In genomic region chr6:42123379-42124103, GRCh38 we compare ENCODE assay signal across 20 cellular contexts. TPM values are rescaled to one million over a fixed set of nuclear protein-coding genes. Genes with fewer than 3 reads are reported as not detected.
DNase-seq lines count a peak whose midpoint lies in the region; ATAC-seq, FAIRE-seq and TF ChIP-seq lines count a peak whose summit lies in the region.
"Had no signal": no experiment of that assay in that cellular context is flagged by ENCODE, and none has a peak within 500 bp of the region (broad histone marks: within the 10 kb centered on the region; RNA-seq: fewer than 3 reads in every experiment).

No MANE protein-coding gene starts in this region.

- H3K56ac ChIP-seq in H1 (replicated peaks; ENCODE audit: insufficient read length, low read depth, low read length), result no peak overlapping the region

- H3K9me3 ChIP-seq in H1 (ENCODE audit: insufficient read depth in 2 of 2, low read depth in 1 of 2, low read length in 1 of 2) (no peaks in the 10 kb centered on the region), suprapubic skin (no peaks in the 10 kb centered on the region)
- H3K9me3 ChIP-seq: sigmoid colon had no signal

- no peak for TF ChIP-seq POLR2A in H1 (IDR thresholded peaks at IDR 0.05; ENCODE audit: control extremely low read depth in 1 of 2, low read depth in 2 of 2, low read length in 2 of 2)
- no peak for TF ChIP-seq POLR2A in suprapubic skin (IDR thresholded peaks at IDR 0.05)

- TF ChIP-seq CTCF in RWPE1 (conservative IDR thresholded peaks at IDR 0.05; ENCODE audit: low read depth), result no peak
- no peak for TF ChIP-seq CTCF in H1 (IDR thresholded peaks at IDR 0.05; ENCODE audit: control extremely low read depth in 1 of 3, insufficient read depth in 1 of 3, low read depth in 1 of 3, low read length in 3 of 3)
- TF ChIP-seq CTCF in mesothelial cell of epicardium (IDR thresholded peaks at IDR 0.05; ENCODE audit: unreplicated experiment), result no peak
- no peak for TF ChIP-seq CTCF in suprapubic skin (IDR thresholded peaks at IDR 0.05)

- H3K4me1 Mint-ChIP-seq in mesothelial cell of epicardium, result peaks cover 4% of the 10 kb centered on the region

- peaks cover 10% of the 10 kb centered on the region for H3K36me3 Mint-ChIP-seq in mesothelial cell of epicardium

- peaks cover 2 to 19% of the 10 kb centered on the region in 2 experiments for H4K20me1 ChIP-seq in H1 (replicated peaks in 1 of 2; ENCODE audit: control insufficient read depth in 1 of 2, insufficient read depth in 2 of 2, low read length in 2 of 2)

- H3K27me3 ChIP-seq in H1 (replicated peaks in 1 of 4; ENCODE audit: control insufficient read depth in 3 of 4, extremely low read depth in 1 of 4, insufficient read depth in 3 of 4, low read length in 3 of 4) (no peaks in the 10 kb centered on the region), suprapubic skin (no peaks in the 10 kb centered on the region)
- H3K27me3 ChIP-seq: sigmoid colon had no signal

- no peaks in the 10 kb centered on the region; the same call in 1 of the 2 replicates for H3K23me2 ChIP-seq in H1 (ENCODE audit: low read depth, low read length)

- H3K36me3 ChIP-seq in H1 (ENCODE audit: control insufficient read depth in 2 of 4, insufficient read depth in 4 of 4, low read length in 3 of 4) (peaks cover 18 to 51% (median 25%) of the 10 kb centered on the region in 4 experiments), suprapubic skin (peaks cover 28% of the 10 kb centered on the region)
- H3K36me3 ChIP-seq: sigmoid colon had no signal

- DNase-seq in RWPE1 (ENCODE audit: low spot score) (no peak), H1 (ENCODE audit: low read depth in 1 of 2, low spot score in 2 of 2) (no peak), mesothelial cell of epicardium (ENCODE audit: low spot score in 2 of 2, unreplicated experiment in 2 of 2) (no peak), suprapubic skin (ENCODE audit: low spot score in 2 of 2) (no peak), NCI-H1930 (lab: John Stamatoyannopoulos, UW) (no peak), NOMO-1 treated with DMSO at 0.1 percent for 48 hours (lab: John Stamatoyannopoulos, UW; ENCODE audit: unreplicated experiment) (no peak)
- no peak for DNase-seq in activated CD4-positive, alpha-beta T cell treated with anti-CD3 and anti-CD28 coated beads for 1 hour
- DNase-seq: activated CD4-positive, alpha-beta T cell treated with anti-CD3 and anti-CD28 coated beads for 48 hours; activated CD8-positive, alpha-beta memory T cell treated with anti-CD3 and anti-CD28 coated beads, Interleukin-2, amount 50 U/mL, for 4 hours; anterior cingulate cortex; NCI-H1436 treated with DMSO at 0.1 percent for 48 hours; nucleus accumbens; sigmoid colon; stimulated activated CD4-positive, alpha-beta T cell treated with anti-CD3 and anti-CD28 coated beads, Interleukin-2, amount 100 ng/mL, for 24 hours had no signal

- CTCF ChIA-PET in RWPE1 (lab: Yijun Ruan, JAX), result interaction anchor here (0.5 kb wide), 1 partner anchor 15 kb away, joined by 4 read pairs; no protein-coding TSS in a partner anchor
- CTCF ChIA-PET in H1 (lab: Charles Lee; ENCODE audit: partially characterized antibody), result interaction anchor here (0.7 to 2.6 kb wide), 10 partner anchors 12 to 43 kb away, joined by 3 to 9 read pairs (median 4); no protein-coding TSS in a partner anchor

- H2AK5ac ChIP-seq in H1 (ENCODE audit: low read depth, low read length), result no peak overlapping the region

- H4K5ac ChIP-seq in H1 (ENCODE audit: insufficient read length, low read depth, low read length), result no peak overlapping the region

- no peaks in the 10 kb centered on the region for H3K9me3 Mint-ChIP-seq in mesothelial cell of epicardium

- TF ChIP-seq EP300 in H1 (IDR thresholded peaks at IDR 0.05; ENCODE audit: borderline replicate concordance in 1 of 2, low read depth in 2 of 2, low read length in 2 of 2) (no peak), suprapubic skin (IDR thresholded peaks at IDR 0.05) (no peak)

- H3K27ac Mint-ChIP-seq in mesothelial cell of epicardium, result peak overlapping the region; percentile 47

- no peaks in the 10 kb centered on the region; a peak in 1 of 7 replicates for H3K4me1 ChIP-seq in H1 (replicated peaks in 1 of 4; ENCODE audit: control insufficient read depth in 3 of 4, insufficient read depth in 4 of 4, low read length in 3 of 4)
- peaks cover 58% of the 10 kb centered on the region for H3K4me1 ChIP-seq in suprapubic skin

- H2BK5ac ChIP-seq in H1 (ENCODE audit: low read depth, low read length), result peak overlapping the region; percentile 24; the same call in 1 of the 2 replicates

- H4K91ac ChIP-seq in H1 (replicated peaks; ENCODE audit: insufficient read length, low read length), result no peak overlapping the region

- no peak overlapping the region for H4K8ac ChIP-seq in H1 (ENCODE audit: extremely low read depth, insufficient read depth, low read length)

- no peak overlapping the region for H3K4me3 Mint-ChIP-seq in mesothelial cell of epicardium

- peaks cover 0 to 7% of the 10 kb centered on the region in 2 experiments; a peak in 1 of 4 replicates for H3K79me2 ChIP-seq in H1 (ENCODE audit: control insufficient read depth in 1 of 2, insufficient read depth in 2 of 2, low read length in 2 of 2)

- H3K4me2 ChIP-seq in H1 (ENCODE audit: insufficient read depth in 1 of 2, low read depth in 2 of 2, low read length in 2 of 2), result no peak overlapping the region

- peaks cover 18% of the 10 kb centered on the region for H3K79me1 ChIP-seq in H1 (ENCODE audit: low read depth, low read length)

- no peak overlapping the region for H2BK12ac ChIP-seq in H1 (ENCODE audit: low read depth, low read length)

- POLR2A ChIA-PET in RWPE1 (lab: Yijun Ruan, JAX; ENCODE audit: low non-redundant PET) (no interaction called here), H1 (lab: Charles Lee; ENCODE audit: partially characterized antibody) (interaction anchor here (0.9 to 4.9 kb wide), 9 partner anchors 9 to 80 kb away, joined by 3 to 22 read pairs (median 7); partner anchors contain the start of gene C6orf132)

- no peak overlapping the region for H2BK15ac ChIP-seq in H1 (ENCODE audit: low read length)

- no peak overlapping the region for H3K18ac ChIP-seq in H1 (ENCODE audit: extremely low read depth, low read length)

- no peak overlapping the region for H3K14ac ChIP-seq in H1 (ENCODE audit: insufficient read length)

- H2BK20ac ChIP-seq in H1 (ENCODE audit: low read length), result no peak overlapping the region

- TF ChIP-seq RAD21 in H1 (IDR thresholded peaks at IDR 0.05 in 1 of 2, conservative IDR thresholded peaks at IDR 0.05 in 1 of 2; ENCODE audit: low read depth in 2 of 2, low read length in 2 of 2), result no peak

- 88% methylated on average over 11 of the region's 11 CpGs; no CpG with 5 or more reads in 1 of the 2 experiments for WGBS in H1 (ENCODE audit: extremely low coverage in 1 of 2, insufficient coverage in 1 of 2, insufficient read length in 1 of 2, insufficient replicate concordance in 2 of 2, low coverage in 1 of 2, low lambda C conversion rate in 2 of 2, missing lambda C conversion rate in 1 of 2), 2 experiments
- WGBS in suprapubic skin, result 46% methylated on average over 7 of the region's 11 CpGs

- no peak overlapping the region for H3K4me3 ChIP-seq in H1 (ENCODE audit: extremely low read depth in 1 of 4, insufficient read depth in 2 of 4, low read depth in 3 of 4, low read length in 4 of 4)
- H3K4me3 ChIP-seq in suprapubic skin, result no peak overlapping the region
- H3K4me3 ChIP-seq: sigmoid colon had no signal

- no peak overlapping the region for H3K4ac ChIP-seq in H1 (replicated peaks; ENCODE audit: insufficient read length, low read depth, low read length)

- no peak overlapping the region for H3K9ac ChIP-seq in H1 (replicated peaks in 1 of 4; ENCODE audit: extremely low read depth in 1 of 4, low read depth in 3 of 4, low read length in 3 of 4)

- H2AFZ ChIP-seq in H1 (ENCODE audit: low read length), result no peak overlapping the region

- no peak for ATAC-seq in HG03378 (IDR thresholded peaks at IDR 0.05; ENCODE audit: unreplicated experiment)

- FAIRE-seq in H1 (lab: Jason Lieb, UNC), result no peak
- FAIRE-seq: D721Med, endometrium had no signal

- H3K23ac ChIP-seq in H1 (ENCODE audit: insufficient read length), result no peak overlapping the region

- peak overlapping the region; percentile 95 for H3K27ac ChIP-seq in RWPE1
- H3K27ac ChIP-seq in H1 (ENCODE audit: low read depth, low read length), result no peak overlapping the region
- H3K27ac ChIP-seq in suprapubic skin, result peak overlapping the region; percentile 89

- H3K27me3 Mint-ChIP-seq in mesothelial cell of epicardium (ENCODE audit: low read depth), result no peaks in the 10 kb centered on the region

- H2BK120ac ChIP-seq in H1 (replicated peaks; ENCODE audit: low read depth, low read length), result no peak overlapping the region

TF ChIP-seq in H1, 55 proteins besides CTCF, POLR2A, EP300 and RAD21:
- TF ChIP-seq KDM4A (IDR thresholded peaks at IDR 0.05; ENCODE audit: low read depth, low read length, severe bottlenecking) (no peak), KDM5A (IDR thresholded peaks at IDR 0.05; ENCODE audit: low read length) (no peak), JUN (IDR thresholded peaks at IDR 0.05; ENCODE audit: low read depth, low read length) (no peak), NRF1 (IDR thresholded peaks at IDR 0.05; ENCODE audit: low read depth, low read length) (no peak), CREB1 (IDR thresholded peaks at IDR 0.05) (no peak)

RNA-seq across cellular contexts. Expression of gene C6orf132, which starts 18.9 kb away (rescaled TPM):
- 62.2 and 64.0 TPM in 2 replicates for total RNA-seq in H1 (2021; fragmentation: NEBNext Ultra II Directional; extraction: Animal tissue kit (Norgen Biotek cat#: 25700))
- polyA plus RNA-seq in H1 (2011; rRNA removed), result 31.5 and 33.8 TPM in 2 replicates
- 19.4 TPM for polyA plus RNA-seq in H1 (2011; cell fraction: cytosol; rRNA removed)
- polyA plus RNA-seq in H1 (2011; cell fraction: nucleus; rRNA removed), result 20.4 TPM
- polyA plus RNA-seq in H1 (2012, experiment 1 of 2), result 43.4 to 53.5 TPM (median 48.5 TPM) in 4 replicates
- 48.0 TPM for polyA plus RNA-seq in H1 (2012, experiment 2 of 2)
- polyA plus RNA-seq in H1 (2013, experiment 1 of 2), result 38.7 TPM
- 37.7 TPM for polyA plus RNA-seq in H1 (2013, experiment 2 of 2)
- 7.2 and 7.4 TPM in 2 replicates for polyA minus RNA-seq in H1 (2011; rRNA and poly(A)+ RNA removed)
- polyA minus RNA-seq in H1 (2011; cell fraction: cytosol; rRNA and poly(A)+ RNA removed), result 24.7 TPM
- 17.3 TPM for polyA minus RNA-seq in H1 (2011; cell fraction: nucleus; rRNA and poly(A)+ RNA removed)
- total RNA-seq in mesothelial cell of epicardium (22.4 to 23.9 TPM (median 22.5 TPM) in 3 replicates), suprapubic skin (100 to 1,000 TPM; 112 to 150 (median 122) TPM)
- total RNA-seq: G401, mononuclear cell had no signal

RNA-seq across cellular contexts. Expression of gene GUCA1A, which starts 49.6 kb away (rescaled TPM):
- total RNA-seq in H1 (2021; fragmentation: NEBNext Ultra II Directional; extraction: Animal tissue kit (Norgen Biotek cat#: 25700)), result 4.6 and 5.2 TPM in 2 replicates
- polyA plus RNA-seq in H1 (2011; rRNA removed), result 23.4 and 24.6 TPM in 2 replicates
- 18.1 TPM for polyA plus RNA-seq in H1 (2011; cell fraction: cytosol; rRNA removed)
- polyA plus RNA-seq in H1 (2011; cell fraction: nucleus; rRNA removed), result 11.5 TPM
- 7.1 to 11.5 TPM (median 9.3 TPM) in 4 replicates for polyA plus RNA-seq in H1 (2012, experiment 1 of 2)
- 8.3 TPM for polyA plus RNA-seq in H1 (2012, experiment 2 of 2)
- 3.1 TPM for polyA plus RNA-seq in H1 (2013, experiment 1 of 2)
- 3.5 TPM for polyA plus RNA-seq in H1 (2013, experiment 2 of 2)
- 7.7 and 9.4 TPM in 2 replicates for polyA minus RNA-seq in H1 (2011; rRNA and poly(A)+ RNA removed)
- polyA minus RNA-seq in H1 (2011; cell fraction: cytosol; rRNA and poly(A)+ RNA removed), result 2.9 TPM
- polyA minus RNA-seq in H1 (2011; cell fraction: nucleus; rRNA and poly(A)+ RNA removed), result 6.3 TPM
- 0.91 to 1.3 TPM (median 0.92 TPM) in 3 replicates for total RNA-seq in mesothelial cell of epicardium
- under 1 TPM in 1 of 4 donors, not detected in 3; 0.76 TPM for total RNA-seq in suprapubic skin
- total RNA-seq: G401, M059J, mononuclear cell had no signal
